ENCODE assay signal across 19 cellular contexts in genomic region chr15:31293655-31294054, GRCh38.
"Had no signal": no experiment of that assay in that cellular context is flagged by ENCODE, and none has a peak within 500 bp of the region (broad histone marks: within the 10 kb centered on the region; RNA-seq: fewer than 3 reads in every experiment).

No MANE protein-coding gene starts in this region.

- H3K4me3 Mint-ChIP-seq: activated CD4-positive, alpha-beta T cell treated with anti-CD3 and anti-CD28 coated beads, Interleukin-2, amount 10 ng/mL, durations not matched to agents 7 days and 5 days; activated CD8-positive, alpha-beta T cell treated with anti-CD3 and anti-CD28 coated beads, Interleukin-2, amount 10 ng/mL, durations not matched to agents 7 days and 5 days; activated naive CD4-positive, alpha-beta T cell treated with anti-CD3 and anti-CD28 coated beads for 36 hours; activated T-cell treated with anti-CD3 and anti-CD28 coated beads, Interleukin-2, amount 50 U/mL, for 4 hours; brain; memory B cell had no signal

- FAIRE-seq: keratinocyte had no signal

- H3K27ac ChIP-seq: colonic mucosa, left ventricle myocardium inferior, prostate gland, transverse colon, uterus had no signal

- H3K4me3 ChIP-seq: colonic mucosa, left ventricle myocardium inferior, prostate gland, transverse colon, uterus had no signal

- H3K9me3 Mint-ChIP-seq: activated CD4-positive, alpha-beta T cell treated with anti-CD3 and anti-CD28 coated beads, Interleukin-2, amount 10 ng/mL, durations not matched to agents 7 days and 5 days; activated naive CD4-positive, alpha-beta T cell treated with anti-CD3 and anti-CD28 coated beads for 36 hours; activated T-cell treated with anti-CD3 and anti-CD28 coated beads, Interleukin-2, amount 50 U/mL, for 4 hours had no signal

- ATAC-seq: activated CD4-positive, CD25-positive, alpha-beta regulatory T cell treated with anti-CD3 and anti-CD28 coated beads, Interleukin-2, amount 50 U/mL, for 24 hours; activated CD8-positive, alpha-beta T cell treated with anti-CD3 and anti-CD28 coated beads, Interleukin-2, amount 10 ng/mL, durations not matched to agents 7 days and 5 days; activated T-cell treated with anti-CD3 and anti-CD28 coated beads, Interleukin-2, amount 50 U/mL, for 4 hours; right cardiac atrium; stimulated activated naive CD8-positive, alpha-beta T cell treated with anti-CD3 and anti-CD28 coated beads, Interleukin-15, Interleukin-2, amounts not matched to agents 100 U/mL and 50 U/mL, for 24 hours had no signal

- H3K9me3 ChIP-seq: colonic mucosa, left ventricle myocardium inferior, prostate gland, transverse colon, uterus had no signal

- H3K36me3 ChIP-seq: colonic mucosa, left ventricle myocardium inferior, prostate gland, transverse colon, uterus had no signal

- H3K4me1 ChIP-seq: prostate gland, uterus had no signal

- H3K36me3 Mint-ChIP-seq: brain had no signal

- H3K27ac Mint-ChIP-seq: activated CD4-positive, alpha-beta T cell treated with anti-CD3 and anti-CD28 coated beads, Interleukin-2, amount 10 ng/mL, durations not matched to agents 7 days and 5 days; activated CD8-positive, alpha-beta T cell treated with anti-CD3 and anti-CD28 coated beads, Interleukin-2, amount 10 ng/mL, durations not matched to agents 7 days and 5 days; activated naive CD4-positive, alpha-beta T cell treated with anti-CD3 and anti-CD28 coated beads for 36 hours; memory B cell had no signal

- H3K27me3 ChIP-seq: colonic mucosa, transverse colon, uterus had no signal

- DNase-seq: activated CD4-positive, alpha-beta T cell treated with anti-CD3 and anti-CD28 coated beads, Interleukin-2, amount 10 ng/mL, durations not matched to agents 7 days and 5 days; activated naive CD4-positive, alpha-beta T cell treated with anti-CD3 and anti-CD28 coated beads for 36 hours; activated T-cell treated with anti-CD3 and anti-CD28 coated beads, Interleukin-2, amount 50 U/mL, for 4 hours; anterior cingulate cortex; central memory CD4-positive, alpha-beta T cell; erythroblast; left ventricle myocardium inferior; right cardiac atrium; stimulated activated CD4-positive, alpha-beta T cell treated with anti-CD3 and anti-CD28 coated beads, Interleukin-2, amount 100 ng/mL, for 24 hours; stimulated activated naive CD8-positive, alpha-beta T cell treated with anti-CD3 and anti-CD28 coated beads, Interleukin-15, Interleukin-2, amounts not matched to agents 100 U/mL and 50 U/mL, for 24 hours; transverse colon; uterus had no signal
